ENCODE assay signal across 20 cellular contexts in the genomic region with DNA sequence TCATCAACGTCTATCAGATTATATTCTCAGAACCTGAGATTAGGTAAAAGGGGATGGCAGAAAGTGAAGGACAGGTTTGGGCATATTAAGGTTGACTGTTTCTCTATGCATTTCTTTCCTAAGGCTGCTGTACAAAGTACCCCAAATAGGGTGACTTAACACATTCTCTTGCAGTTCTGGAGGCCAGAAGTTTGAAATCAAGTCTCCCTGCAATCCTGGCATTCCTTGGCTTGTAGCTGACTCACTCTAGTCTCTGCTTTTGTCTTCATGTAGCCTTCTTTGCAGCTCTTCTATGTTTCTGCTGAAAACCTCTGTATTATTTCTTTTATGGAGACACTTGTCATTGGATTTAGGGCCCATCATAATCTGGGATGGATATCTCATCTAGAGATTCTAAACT.
DNase-seq lines count a peak whose midpoint lies in the region; ATAC-seq, FAIRE-seq and TF ChIP-seq lines count a peak whose summit lies in the region.
"Had no signal": no experiment of that assay in that cellular context is flagged by ENCODE, and none has a peak within 500 bp of the region (broad histone marks: within the 10 kb centered on the region; RNA-seq: fewer than 3 reads in every experiment).

No MANE protein-coding gene starts in this region.

- H2AK5ac ChIP-seq in trophoblast cell (ENCODE audit: low read length) = no peak overlapping the region

- H2BK120ac ChIP-seq in trophoblast cell (ENCODE audit: insufficient read depth, low read length, poor library complexity) = peak overlapping the region; percentile 11

- ATAC-seq in Right ventricle myocardium superior (ENCODE audit: poor library complexity) = no peak
- ATAC-seq: HepG2 had no signal

- no peaks in the 10 kb centered on the region for H3K79me2 ChIP-seq in GM23248 (ENCODE audit: insufficient read depth)
- H3K79me2 ChIP-seq in trophoblast cell (ENCODE audit: control insufficient read depth, insufficient read depth, low read length, poor library complexity) = no peaks in the 10 kb centered on the region

- no TSS peak for BruUV-seq in Calu3 (replicated peaks; lab: Mats Ljungman, UMichigan)

- H3K79me1 ChIP-seq in trophoblast cell (ENCODE audit: low read length) = no peaks in the 10 kb centered on the region

- no peak overlapping the region for H3K4ac ChIP-seq in trophoblast cell (ENCODE audit: low read depth, low read length)

- H3K27me3 Mint-ChIP-seq in Calu3 (ENCODE audit: unreplicated experiment) = peaks cover 11% of the 10 kb centered on the region
- H3K27me3 Mint-ChIP-seq: CD4-positive, alpha-beta T cell; IgD-negative memory B cell had no signal

- no peak overlapping the region for H3K23ac ChIP-seq in trophoblast cell (ENCODE audit: low read length)

- H3K36me3 ChIP-seq in GM23248 (ENCODE audit: low read depth) = no peaks in the 10 kb centered on the region
- no peaks in the 10 kb centered on the region for H3K36me3 ChIP-seq in bronchial epithelial cell (ENCODE audit: control insufficient read depth, insufficient read depth, low read length)
- H3K36me3 ChIP-seq in trophoblast cell (ENCODE audit: control insufficient read depth in 1 of 2, insufficient read depth in 2 of 2, low read length in 2 of 2) = no peaks in the 10 kb centered on the region
- no peaks in the 10 kb centered on the region for H3K36me3 ChIP-seq in tibial artery

- H3K4me3 ChIP-seq in GM23248 (no peak overlapping the region), bronchial epithelial cell (ENCODE audit: low read depth, low read length) (no peak overlapping the region), fibroblast of the aortic adventitia (ENCODE audit: low read depth, low read length) (no peak overlapping the region), trophoblast cell (ENCODE audit: low read depth, low read length) (no peak overlapping the region), tibial artery (no peak overlapping the region)

- no peak overlapping the region for H4K12ac ChIP-seq in trophoblast cell (ENCODE audit: low read depth, low read length)

- in situ Hi-C loops in GM23248 (cut with MboI) = no loop called here

- no peak overlapping the region for H4K91ac ChIP-seq in trophoblast cell (ENCODE audit: low read depth, low read length)

- H3K9me3 ChIP-seq in GM23248 (ENCODE audit: low read depth) (no peaks in the 10 kb centered on the region), trophoblast cell (ENCODE audit: insufficient read depth, low read depth, low read length) (no peaks in the 10 kb centered on the region), tibial artery (no peaks in the 10 kb centered on the region)

- H3K4me1 ChIP-seq in GM23248 (ENCODE audit: insufficient read depth) (no peaks in the 10 kb centered on the region), trophoblast cell (ENCODE audit: control insufficient read depth in 1 of 2, insufficient read depth in 2 of 2, low read length in 2 of 2) (peaks cover 0 to 6% of the 10 kb centered on the region in 2 experiments), tibial artery (no peaks in the 10 kb centered on the region)

- no peak overlapping the region for H3K9ac ChIP-seq in GM23248
- H3K9ac ChIP-seq in trophoblast cell (ENCODE audit: low read length) = no peak overlapping the region

- H3K9me3 Mint-ChIP-seq in Calu3 (ENCODE audit: low read depth, unreplicated experiment) = no peaks in the 10 kb centered on the region
- H3K9me3 Mint-ChIP-seq: CD4-positive, alpha-beta T cell; H9 had no signal

- H3K27me3 ChIP-seq in GM23248 (replicated peaks; ENCODE audit: insufficient read depth) = no peaks in the 10 kb centered on the region
- no peaks in the 10 kb centered on the region for H3K27me3 ChIP-seq in bronchial epithelial cell (ENCODE audit: control insufficient read depth, insufficient read depth, low read length)
- H3K27me3 ChIP-seq in trophoblast cell (ENCODE audit: insufficient read depth, low read length) = no peaks in the 10 kb centered on the region
- no peaks in the 10 kb centered on the region for H3K27me3 ChIP-seq in tibial artery

- peak; percentile 9 for DNase-seq in GM23248
- DNase-seq in bronchial epithelial cell (ENCODE audit: low read depth) = peak; percentile 2
- peak; percentile 9 for DNase-seq in fibroblast of the aortic adventitia (ENCODE audit: low read depth)
- peak; percentile 77 to 81 for DNase-seq in trophoblast cell
- no peak for DNase-seq in Right ventricle myocardium superior
- no peak for DNase-seq in Calu3
- no peak for DNase-seq in tibial artery
- DNase-seq: ACHN; AML-193; CD4-positive, alpha-beta T cell; GDM1; GOT3; H9; KBM-7 had no signal

- H3K4me1 Mint-ChIP-seq in Calu3 (ENCODE audit: low read depth, unreplicated experiment) = no peaks in the 10 kb centered on the region
- H3K4me1 Mint-ChIP-seq: H9, IgD-negative memory B cell had no signal

- H2BK5ac ChIP-seq in trophoblast cell (ENCODE audit: low read depth, low read length, poor library complexity) = no peak overlapping the region

- no peak overlapping the region for H4K8ac ChIP-seq in trophoblast cell (ENCODE audit: low read depth, low read length)

- intact Hi-C loops in Right ventricle myocardium superior (cut with DNase I) (no loop called here), Calu3 (cut with micrococcal nuclease; ENCODE audit: unreplicated experiment) (no loop called here), tibial artery (cut with DNase I; ENCODE audit: low total_unique reads) (no loop called here)

- no peak overlapping the region for H2BK12ac ChIP-seq in trophoblast cell (ENCODE audit: low read length)

- H3F3A ChIP-seq in GM23248 (ENCODE audit: insufficient read depth) = no peaks in the 10 kb centered on the region

- H2AFZ ChIP-seq in GM23248 (no peak overlapping the region), trophoblast cell (ENCODE audit: insufficient read depth, low read length, poor library complexity) (no peak overlapping the region)

- TF ChIP-seq CTCF in bronchial epithelial cell (IDR thresholded peaks at IDR 0.05; ENCODE audit: insufficient read depth, low read length, severe bottlenecking) (no peak), fibroblast of the aortic adventitia (IDR thresholded peaks at IDR 0.05; ENCODE audit: insufficient read depth, low read length) (no peak), Calu3 (IDR thresholded peaks at IDR 0.05; ENCODE audit: unreplicated experiment) (no peak), tibial artery (IDR thresholded peaks at IDR 0.05) (no peak)

- no peak overlapping the region for H3K14ac ChIP-seq in trophoblast cell (ENCODE audit: low read length)

- H3K27ac Mint-ChIP-seq in Calu3 (ENCODE audit: unreplicated experiment) = no peak overlapping the region
- H3K27ac Mint-ChIP-seq: CD4-positive, alpha-beta T cell; H9 had no signal

- WGBS in GM23248 (ENCODE audit: low coverage in 1 of 2, low lambda C conversion rate in 2 of 2, missing lambda C conversion rate in 2 of 2), 2 experiments = 50 to 54% methylated on average over 1 of the region's 1 CpG
- no CpG with 5 or more reads among the region's 1 CpG for WGBS in trophoblast cell (ENCODE audit: extremely low coverage, insufficient coverage, insufficient read length)

- no peak overlapping the region for H3K4me2 ChIP-seq in GM23248 (ENCODE audit: unreplicated experiment)
- H3K4me2 ChIP-seq in trophoblast cell (ENCODE audit: low read length) = no peak overlapping the region

- FAIRE-seq in bronchial epithelial cell (lab: Jason Lieb, UNC) = no peak
- FAIRE-seq: A204.1, GM12892, GM18507, HepG2 had no signal

- H3K9me2 ChIP-seq in GM23248 (ENCODE audit: insufficient read depth) = no peaks in the 10 kb centered on the region

- CTCF ChIA-PET in Calu3 (lab: Charles Lee) = no interaction called here

- H3K27ac ChIP-seq in GM23248 (no peak overlapping the region), trophoblast cell (ENCODE audit: low read depth, low read length) (peak overlapping the region; percentile 79), tibial artery (no peak overlapping the region)
- H3K27ac ChIP-seq: C4-2B had no signal

- no peak overlapping the region for H3K4me3 Mint-ChIP-seq in Calu3 (ENCODE audit: low read depth, unreplicated experiment)
- H3K4me3 Mint-ChIP-seq: CD4-positive, alpha-beta T cell; H9; IgD-negative memory B cell had no signal

- no peaks in the 10 kb centered on the region for H3K36me3 Mint-ChIP-seq in Calu3 (ENCODE audit: insufficient read depth, unreplicated experiment)
- H3K36me3 Mint-ChIP-seq: IgD-negative memory B cell had no signal

- H3K18ac ChIP-seq in trophoblast cell (ENCODE audit: low read length) = no peak overlapping the region

- H4K20me1 ChIP-seq in GM23248 (ENCODE audit: insufficient read depth) = no peaks in the 10 kb centered on the region

Comparison
In these comparisons a context has a peak if more than half of its experiments do, and no peak if none do; other contexts are left out.
1. DNase-seq: peak in GM23248 (single experiment), bronchial epithelial cell (single experiment), fibroblast of the aortic adventitia (single experiment) and trophoblast cell (2 of 2); none in Right ventricle myocardium superior (single experiment), Calu3 (single experiment) and tibial artery (0 of 2).